In genomic region chr2:207328944-207329386, GRCh38 we compare ENCODE assay signal across 10 cellular contexts.
A peak's percentile ranks its signal among the peaks of the same experiment; 100 is the strongest.
DNase-seq lines count a peak whose midpoint lies in the region; ATAC-seq lines count a peak whose summit lies in the region.
"Had no signal": no experiment of that assay in that cellular context is flagged by ENCODE, and none has a peak within 500 bp of the region (broad histone marks: within the 10 kb centered on the region; RNA-seq: fewer than 3 reads in every experiment).

No MANE protein-coding gene starts in this region.

- ATAC-seq in GM18519 (IDR thresholded peaks at IDR 0.05; ENCODE audit: low FRiP score, unreplicated experiment) (peak; percentile 32), GM21360 (IDR thresholded peaks at IDR 0.05; ENCODE audit: unreplicated experiment) (peak; percentile 32), HG03108 (IDR thresholded peaks at IDR 0.05; ENCODE audit: unreplicated experiment) (peak; percentile 45)
- ATAC-seq in activated naive CD8-positive, alpha-beta T cell treated with anti-CD3 and anti-CD28 coated beads, Interleukin-2, amount 50 U/mL, for 24 hours, result no peak
- ATAC-seq: effector memory CD8-positive, alpha-beta T cell; Right ventricle myocardium inferior had no signal

- DNase-seq in activated naive CD8-positive, alpha-beta T cell treated with anti-CD3 and anti-CD28 coated beads, Interleukin-2, amount 50 U/mL, for 24 hours, result no peak
- DNase-seq in UCSD-AML1 (lab: John Stamatoyannopoulos, UW; ENCODE audit: unreplicated experiment) (no peak), HuH-7 (ENCODE audit: low spot score) (no peak), SW480 (ENCODE audit: low spot score) (no peak)
- DNase-seq: effector memory CD8-positive, alpha-beta T cell; sigmoid colon had no signal

- peaks cover 58% of the 10 kb centered on the region for H3K4me1 Mint-ChIP-seq in activated naive CD8-positive, alpha-beta T cell treated with anti-CD3 and anti-CD28 coated beads, Interleukin-2, amount 50 U/mL, for 24 hours

- H3K27ac Mint-ChIP-seq in activated naive CD8-positive, alpha-beta T cell treated with anti-CD3 and anti-CD28 coated beads, Interleukin-2, amount 50 U/mL, for 24 hours, result peak overlapping the region; percentile 84

- peaks cover 2% of the 10 kb centered on the region for H3K36me3 Mint-ChIP-seq in activated naive CD8-positive, alpha-beta T cell treated with anti-CD3 and anti-CD28 coated beads, Interleukin-2, amount 50 U/mL, for 24 hours (ENCODE audit: low read depth)

- no peaks in the 10 kb centered on the region for H3K9me3 Mint-ChIP-seq in activated naive CD8-positive, alpha-beta T cell treated with anti-CD3 and anti-CD28 coated beads, Interleukin-2, amount 50 U/mL, for 24 hours
- H3K9me3 Mint-ChIP-seq: effector memory CD8-positive, alpha-beta T cell had no signal

- H3K4me3 Mint-ChIP-seq in activated naive CD8-positive, alpha-beta T cell treated with anti-CD3 and anti-CD28 coated beads, Interleukin-2, amount 50 U/mL, for 24 hours, result peak overlapping the region; percentile 22
- H3K4me3 Mint-ChIP-seq: effector memory CD8-positive, alpha-beta T cell had no signal

- no peaks in the 10 kb centered on the region for H3K27me3 Mint-ChIP-seq in activated naive CD8-positive, alpha-beta T cell treated with anti-CD3 and anti-CD28 coated beads, Interleukin-2, amount 50 U/mL, for 24 hours
